In the genomic region with DNA sequence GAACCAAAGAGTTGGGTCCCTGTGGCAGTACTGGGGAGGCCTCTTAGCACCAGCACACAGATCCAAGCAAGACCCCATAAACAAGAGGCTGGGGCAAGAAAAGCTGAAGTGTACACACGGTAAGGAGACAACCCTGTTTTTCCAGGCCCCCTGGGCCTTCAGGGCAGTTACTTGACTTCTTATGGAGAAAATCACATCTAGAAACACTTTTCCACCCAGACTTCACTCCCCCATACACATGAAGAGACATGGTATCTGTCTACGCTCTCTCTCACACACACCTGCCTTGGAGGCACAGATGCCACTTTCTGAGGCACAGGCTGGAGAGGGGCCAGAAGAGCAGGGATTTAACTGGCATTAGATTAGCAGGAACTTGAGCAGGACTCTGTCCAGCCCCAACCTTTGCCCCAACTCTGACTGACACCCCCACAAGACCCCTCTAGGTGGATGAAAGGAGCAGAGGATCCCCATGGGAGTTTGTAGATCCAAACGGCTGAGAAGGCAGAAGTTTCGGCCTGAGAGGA, we compare ENCODE assay signal across 8 cellular contexts. TPM values are rescaled to one million over a fixed set of nuclear protein-coding genes. Genes with fewer than 3 reads are reported as not detected.
DNase-seq lines count a peak whose midpoint lies in the region; ATAC-seq and TF ChIP-seq lines count a peak whose summit lies in the region.

No MANE protein-coding gene starts in this region.

- peaks cover 12% of the 10 kb centered on the region for H3K36me3 Mint-ChIP-seq in HFFc6 (ENCODE audit: low read depth)
- peaks cover 24% of the 10 kb centered on the region for H3K36me3 Mint-ChIP-seq in activated CD4-positive, alpha-beta memory T cell treated with anti-CD3 and anti-CD28 coated beads, Interleukin-2, amount 10 ng/mL, durations not matched to agents 7 days and 5 days (ENCODE audit: low read depth)

- H3K9me3 Mint-ChIP-seq in HFFc6, result no peaks in the 10 kb centered on the region
- no peaks in the 10 kb centered on the region for H3K9me3 Mint-ChIP-seq in activated CD4-positive, alpha-beta memory T cell treated with anti-CD3 and anti-CD28 coated beads, Interleukin-2, amount 10 ng/mL, durations not matched to agents 7 days and 5 days

- 41% methylated on average over 4 of the region's 4 CpGs for WGBS in hepatocyte (ENCODE audit: low lambda C conversion rate, missing lambda C conversion rate)
- WGBS in spleen, 5 donors, result 59 to 73% (median 64%) methylated on average over 4 of the region's 4 CpGs

- TF ChIP-seq CTCF in HFFc6 (IDR thresholded peaks at IDR 0.05) (peak; percentile 19; the same call in 1 of the 2 replicates), hepatocyte (IDR thresholded peaks at IDR 0.05; ENCODE audit: poor library complexity) (no peak), spleen (IDR thresholded peaks at IDR 0.05 in 8 of 11, conservative IDR thresholded peaks at IDR 0.05 in 3 of 11) (no peak)

- H3K9me3 ChIP-seq in hepatocyte (ENCODE audit: low read depth) (no peaks in the 10 kb centered on the region), spleen (no peaks in the 10 kb centered on the region)

- H3K27me3 Mint-ChIP-seq in HFFc6 (ENCODE audit: insufficient read depth), result peaks cover 5% of the 10 kb centered on the region; the same call in 1 of the 2 replicates
- no peaks in the 10 kb centered on the region for H3K27me3 Mint-ChIP-seq in activated CD4-positive, alpha-beta memory T cell treated with anti-CD3 and anti-CD28 coated beads, Interleukin-2, amount 10 ng/mL, durations not matched to agents 7 days and 5 days

- peaks cover 74% of the 10 kb centered on the region for H3K79me2 ChIP-seq in hepatocyte

- H3K27ac ChIP-seq in hepatocyte (peak overlapping the region; percentile 94), spleen (peak overlapping the region in 7 of 8 donors; percentile 39 to 97 (median 95))

- peak overlapping the region; percentile 73 for H3K27ac Mint-ChIP-seq in HFFc6
- peak overlapping the region; percentile 74 for H3K27ac Mint-ChIP-seq in activated CD4-positive, alpha-beta memory T cell treated with anti-CD3 and anti-CD28 coated beads, Interleukin-2, amount 10 ng/mL, durations not matched to agents 7 days and 5 days

- peaks cover 48% of the 10 kb centered on the region for H3K4me1 Mint-ChIP-seq in HFFc6 (ENCODE audit: low read depth)
- peaks cover 61% of the 10 kb centered on the region for H3K4me1 Mint-ChIP-seq in activated CD4-positive, alpha-beta memory T cell treated with anti-CD3 and anti-CD28 coated beads, Interleukin-2, amount 10 ng/mL, durations not matched to agents 7 days and 5 days

- no peak overlapping the region for H2AFZ ChIP-seq in hepatocyte

- ATAC-seq in HG03045 (IDR thresholded peaks at IDR 0.05; ENCODE audit: unreplicated experiment), result no peak
- no peak for ATAC-seq in GM18858 (IDR thresholded peaks at IDR 0.05; ENCODE audit: unreplicated experiment)

- H3K4me3 ChIP-seq in hepatocyte, result peak overlapping the region; percentile 81
- H3K4me3 ChIP-seq in spleen, result peak overlapping the region in 4 of 8 donors; percentile 67 to 90 (median 78)

- POLR2A ChIA-PET in activated CD4-positive, alpha-beta memory T cell treated with anti-CD3 and anti-CD28 coated beads, Interleukin-2, amount 10 ng/mL, durations not matched to agents 7 days and 5 days (lab: Charles Lee), result interaction anchor here (1.1 to 2.0 kb wide), 3 partner anchors 9 to 343 kb away, joined by 3 to 14 read pairs (median 6); partner anchors contain the start of genes ANXA9 and ENSA

- peak overlapping the region; percentile 91 for H3K4me3 Mint-ChIP-seq in HFFc6
- H3K4me3 Mint-ChIP-seq in activated CD4-positive, alpha-beta memory T cell treated with anti-CD3 and anti-CD28 coated beads, Interleukin-2, amount 10 ng/mL, durations not matched to agents 7 days and 5 days, result peak overlapping the region; percentile 86

- H4K20me1 ChIP-seq in hepatocyte (ENCODE audit: insufficient read depth, poor library complexity, severe bottlenecking), result peaks cover 38% of the 10 kb centered on the region

- DNase-seq in HFFc6, result no peak
- DNase-seq in activated CD4-positive, alpha-beta memory T cell treated with anti-CD3 and anti-CD28 coated beads, Interleukin-2, amount 10 ng/mL, durations not matched to agents 7 days and 5 days, result no peak
- no peak for DNase-seq in hepatocyte (ENCODE audit: low spot score)
- peak; percentile 36 for DNase-seq in spleen
- DNase-seq in SIG-M5 treated with dmso at 0.1 percent for 504 hours (lab: John Stamatoyannopoulos, UW; ENCODE audit: unreplicated experiment), result no peak
- DNase-seq in NCI-H510A treated with DMSO at 0.1 percent for 48 hours (lab: John Stamatoyannopoulos, UW), result no peak

- no peaks in the 10 kb centered on the region for H3K36me3 ChIP-seq in hepatocyte (replicated peaks; ENCODE audit: insufficient read depth, low read depth)
- peaks cover 0 to 19% (median 17%) of the 10 kb centered on the region in 6 donors for H3K36me3 ChIP-seq in spleen

- no peak for TF ChIP-seq POLR2A in spleen (IDR thresholded peaks at IDR 0.05)

- intact Hi-C loops in spleen (cut with DNase I; ENCODE audit: low total_unique reads), result loop anchor here (10.0 kb wide), 1 partner anchor 48 kb away; the partner anchor contains the start of gene SETDB1

- H3K27me3 ChIP-seq in hepatocyte (no peaks in the 10 kb centered on the region), spleen (replicated peaks in 1 of 7) (no peaks in the 10 kb centered on the region)

- H3K4me2 ChIP-seq in hepatocyte, result peak overlapping the region; percentile 98

- H3K4me1 ChIP-seq in hepatocyte (ENCODE audit: insufficient read depth) (peaks cover 48% of the 10 kb centered on the region), spleen (peaks cover 39 to 72% (median 64%) of the 10 kb centered on the region in 6 donors)

- CTCF ChIA-PET in activated CD4-positive, alpha-beta memory T cell treated with anti-CD3 and anti-CD28 coated beads, Interleukin-2, amount 10 ng/mL, durations not matched to agents 7 days and 5 days (lab: Charles Lee), result interaction anchor here (0.6 kb wide), 1 partner anchor 371 kb away, joined by 3 read pairs; no protein-coding TSS in a partner anchor

- H3K9me2 ChIP-seq in hepatocyte (replicated peaks; ENCODE audit: insufficient read depth), result no peaks in the 10 kb centered on the region

RNA-seq across cellular contexts. Expression of gene CERS2, which starts 2.2 kb away (rescaled TPM):
- 100 to 1,000 TPM; 189 to 305 (median 255) TPM for total RNA-seq in HFFc6 (2021; fragmentation: NEBNext Ultra II Directional; extraction: Animal tissue kit (Norgen Biotek cat#: 25700))
- 100 to 1,000 TPM; 177 to 181 TPM for total RNA-seq in activated CD4-positive, alpha-beta memory T cell treated with anti-CD3 and anti-CD28 coated beads, Interleukin-2, amount 10 ng/mL, durations not matched to agents 7 days and 5 days
- total RNA-seq in hepatocyte, result 267 and 268 TPM in 2 replicates
- polyA plus RNA-seq in hepatocyte, result 210 and 277 TPM in 2 replicates
- total RNA-seq in spleen, result 100 to 1,000 TPM in 3 of 7 donors, 10 to 100 TPM in 4; 71.8 to 128 (median 98.1) TPM
- polyA plus RNA-seq in spleen, result 10 to 100 TPM; 63.4 to 69.9 (median 65.1) TPM

RNA-seq across cellular contexts. Expression of gene ANXA9, which starts 9.6 kb away (rescaled TPM):
- total RNA-seq in HFFc6 (2021; fragmentation: NEBNext Ultra II Directional; extraction: Animal tissue kit (Norgen Biotek cat#: 25700)), result under 1 TPM; 0.28 to 0.55 (median 0.46) TPM
- total RNA-seq in activated CD4-positive, alpha-beta memory T cell treated with anti-CD3 and anti-CD28 coated beads, Interleukin-2, amount 10 ng/mL, durations not matched to agents 7 days and 5 days, result not detected
- total RNA-seq in hepatocyte (7.5 and 7.9 TPM in 2 replicates), spleen (under 1 TPM in 5 of 7 donors, not detected in 2; 0.13 to 0.92 (median 0.51) TPM)
- polyA plus RNA-seq in hepatocyte (8.8 and 9.0 TPM in 2 replicates), spleen (under 1 TPM; 0.12 to 0.32 (median 0.22) TPM)

RNA-seq across cellular contexts. Expression of gene MINDY1, which starts 34.2 kb away (rescaled TPM):
- total RNA-seq in HFFc6 (2021; fragmentation: NEBNext Ultra II Directional; extraction: Animal tissue kit (Norgen Biotek cat#: 25700)), result 10 to 100 TPM in 1 of 6 experiments, 1 to 10 TPM in 5; 8.3 to 11.9 (median 9.0) TPM
- total RNA-seq in activated CD4-positive, alpha-beta memory T cell treated with anti-CD3 and anti-CD28 coated beads, Interleukin-2, amount 10 ng/mL, durations not matched to agents 7 days and 5 days, result 10 to 100 TPM; 19.9 to 20.5 TPM
- 15.9 and 18.5 TPM in 2 replicates for total RNA-seq in hepatocyte
- polyA plus RNA-seq in hepatocyte, result 5.8 and 7.6 TPM in 2 replicates
- 10 to 100 TPM; 23.8 to 51.1 (median 31.4) TPM for total RNA-seq in spleen
- polyA plus RNA-seq in spleen, result 10 to 100 TPM in 1 of 3 donors, 1 to 10 TPM in 2; 3.3 to 10.4 (median 3.9) TPM

RNA-seq across cellular contexts. Expression of gene PRUNE1, which starts 35.8 kb away (rescaled TPM):
- total RNA-seq in HFFc6 (2021; fragmentation: NEBNext Ultra II Directional; extraction: Animal tissue kit (Norgen Biotek cat#: 25700)), result 10 to 100 TPM in 1 of 6 experiments, 1 to 10 TPM in 5; 6.6 to 10.0 (median 7.7) TPM
- 10 to 100 TPM; 13.8 to 16.6 TPM for total RNA-seq in activated CD4-positive, alpha-beta memory T cell treated with anti-CD3 and anti-CD28 coated beads, Interleukin-2, amount 10 ng/mL, durations not matched to agents 7 days and 5 days
- total RNA-seq in hepatocyte, result 20.3 and 26.5 TPM in 2 replicates
- polyA plus RNA-seq in hepatocyte, result 15.1 and 21.6 TPM in 2 replicates
- 10 to 100 TPM; 15.7 to 22.6 (median 17.7) TPM for total RNA-seq in spleen
- 10 to 100 TPM in 1 of 3 donors, 1 to 10 TPM in 2; 9.2 to 12.8 (median 9.9) TPM for polyA plus RNA-seq in spleen

RNA-seq across cellular contexts. Expression of gene SETDB1, which starts 46.3 kb away (rescaled TPM):
- total RNA-seq in HFFc6 (2021; fragmentation: NEBNext Ultra II Directional; extraction: Animal tissue kit (Norgen Biotek cat#: 25700)), result 10 to 100 TPM; 21.0 to 25.7 (median 23.4) TPM
- 10 to 100 TPM; 49.5 to 51.5 TPM for total RNA-seq in activated CD4-positive, alpha-beta memory T cell treated with anti-CD3 and anti-CD28 coated beads, Interleukin-2, amount 10 ng/mL, durations not matched to agents 7 days and 5 days
- 33.7 and 41.4 TPM in 2 replicates for total RNA-seq in hepatocyte
- 10.7 and 12.9 TPM in 2 replicates for polyA plus RNA-seq in hepatocyte
- 10 to 100 TPM; 50.0 to 82.4 (median 62.7) TPM for total RNA-seq in spleen
- polyA plus RNA-seq in spleen, result 10 to 100 TPM; 16.9 to 28.0 (median 27.7) TPM
